ENCODE assay signal across 24 cellular contexts in the genomic region with DNA sequence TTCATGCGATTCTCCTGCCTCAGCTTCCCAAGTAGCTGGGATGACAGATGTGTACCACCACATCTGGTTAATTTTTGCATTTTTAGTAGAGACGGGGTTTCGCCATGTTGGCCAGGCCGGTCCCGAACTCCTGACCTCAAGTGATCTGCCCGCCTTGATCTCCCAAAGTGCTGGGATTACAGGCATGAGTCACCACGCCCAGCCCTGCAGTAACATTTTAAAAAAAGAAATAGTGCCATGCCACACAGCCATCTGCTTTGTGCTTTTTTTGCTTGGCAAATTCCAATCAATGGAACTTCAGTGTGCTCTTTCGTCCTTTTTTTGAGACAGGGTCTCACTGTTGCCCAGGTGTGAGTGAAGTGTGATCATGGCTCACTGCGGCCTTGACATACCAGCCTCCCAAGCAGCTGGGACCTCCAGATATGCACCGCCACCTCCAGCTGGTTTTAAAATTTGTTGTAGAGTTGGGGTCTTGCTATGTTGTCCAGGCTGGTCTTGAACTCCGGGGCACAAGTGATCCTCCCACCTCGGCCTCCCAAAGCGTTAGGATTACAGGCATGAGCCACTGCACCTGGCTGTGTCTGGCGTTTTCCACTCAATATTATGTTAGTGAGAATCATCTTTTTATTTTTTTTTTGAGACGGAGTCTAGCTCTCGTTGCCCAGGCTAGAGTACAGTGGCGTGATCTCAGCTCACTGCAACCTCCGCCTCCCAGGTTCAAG. TPM values are rescaled to one million over a fixed set of nuclear protein-coding genes. Genes with fewer than 3 reads are reported as not detected.
"Had no signal": no experiment of that assay in that cellular context is flagged by ENCODE, and none has a peak within 500 bp of the region (broad histone marks: within the 10 kb centered on the region; RNA-seq: fewer than 3 reads in every experiment).

No MANE protein-coding gene starts in this region.

- DNase-seq: activated CD4-positive, alpha-beta T cell treated with anti-CD3 and anti-CD28 coated beads for 1 hour; activated CD4-positive, alpha-beta T cell treated with anti-CD3 and anti-CD28 coated beads, Interleukin-2, amount 50 U/mL, for 4 hours; activated CD8-positive, alpha-beta memory T cell treated with anti-CD3 and anti-CD28 coated beads, Interleukin-2, amount 10 ng/mL, durations not matched to agents 7 days and 5 days; activated naive CD4-positive, alpha-beta T cell treated with anti-CD3 and anti-CD28 coated beads for 36 hours; activated naive CD8-positive, alpha-beta T cell treated with anti-CD3 and anti-CD28 coated beads, Interleukin-2, amount 50 U/mL, for 24 hours; activated T-cell treated with anti-CD3 and anti-CD28 coated beads, Interleukin-2, amount 50 U/mL, for 1 hour; cerebellar nuclear complex; erythroblast; hippocampal formation; mucosa of descending colon; natural killer cell; retina; stimulated activated CD4-positive, alpha-beta T cell treated with anti-CD3 and anti-CD28 coated beads, Interleukin-15, amount 100 ng/mL, for 24 hours; stimulated activated CD4-positive, alpha-beta T cell treated with anti-CD3 and anti-CD28 coated beads, Interleukin-4, amount 100 ng/mL, for 1 hour; stimulated activated CD8-positive, alpha-beta memory T cell treated with anti-CD3 and anti-CD28 coated beads, Interleukin-4, amount 100 ng/mL, for 48 hours; stimulated activated naive CD4-positive, alpha-beta T cell treated with Interleukin-2 at 50 U/mL for 16 hours; substantia nigra; T-helper 9 cell had no signal

- H3K36me3 Mint-ChIP-seq: natural killer cell had no signal

- H3K4me1 ChIP-seq: breast epithelium had no signal

- H3K9me3 Mint-ChIP-seq: activated naive CD4-positive, alpha-beta T cell treated with anti-CD3 and anti-CD28 coated beads for 36 hours; activated naive CD8-positive, alpha-beta T cell treated with anti-CD3 and anti-CD28 coated beads, Interleukin-2, amount 50 U/mL, for 24 hours; activated T-helper 2 cell treated with anti-CD3 and anti-CD28 coated beads, Interferon-gamma antibody, Interleukin-2, Interleukin-4, amounts not matched to agents 10 μg/mL and 5 μg/mL and 100 μg/mL, durations not matched to agents 14 hours and 24 hours and 36 hours; natural killer cell had no signal

- H3K9me3 ChIP-seq: ascending aorta, breast epithelium, mucosa of descending colon, tibial nerve, vagina had no signal

- H3K27ac ChIP-seq: ascending aorta, breast epithelium, vagina had no signal

- ATAC-seq: activated CD8-positive, alpha-beta memory T cell treated with anti-CD3 and anti-CD28 coated beads, Interleukin-2, amount 10 ng/mL, durations not matched to agents 7 days and 5 days; activated naive CD8-positive, alpha-beta T cell treated with anti-CD3 and anti-CD28 coated beads, Interleukin-2, amount 50 U/mL, for 24 hours; left lobe of liver; mucosa of descending colon; natural killer cell had no signal

- H3K36me3 ChIP-seq: breast epithelium had no signal

- H3K27me3 ChIP-seq: ascending aorta, breast epithelium, tibial nerve, vagina had no signal

- H3K4me3 ChIP-seq: ascending aorta, breast epithelium, mucosa of descending colon, tibial nerve, vagina had no signal

- H3K27me3 Mint-ChIP-seq: activated naive CD8-positive, alpha-beta T cell treated with anti-CD3 and anti-CD28 coated beads, Interleukin-2, amount 50 U/mL, for 24 hours had no signal

- H3K27ac Mint-ChIP-seq: activated naive CD8-positive, alpha-beta T cell treated with anti-CD3 and anti-CD28 coated beads, Interleukin-2, amount 50 U/mL, for 24 hours; activated T-helper 2 cell treated with anti-CD3 and anti-CD28 coated beads, Interferon-gamma antibody, Interleukin-2, Interleukin-4, amounts not matched to agents 10 μg/mL and 5 μg/mL and 100 μg/mL, durations not matched to agents 14 hours and 24 hours and 36 hours; natural killer cell had no signal

- H3K4me3 Mint-ChIP-seq: activated CD8-positive, alpha-beta memory T cell treated with anti-CD3 and anti-CD28 coated beads, Interleukin-2, amount 10 ng/mL, durations not matched to agents 7 days and 5 days; activated naive CD4-positive, alpha-beta T cell treated with anti-CD3 and anti-CD28 coated beads for 36 hours; activated naive CD8-positive, alpha-beta T cell treated with anti-CD3 and anti-CD28 coated beads, Interleukin-2, amount 50 U/mL, for 24 hours; natural killer cell had no signal

RNA-seq across cellular contexts. Expression of a gene that starts 1.8 kb away (rescaled TPM):
- total RNA-seq: ascending aorta had no signal
